Comparison of ENCODE assay signal across 14 cellular contexts in genomic region chr18:11154983-11155759, GRCh38. TPM values are rescaled to one million over a fixed set of nuclear protein-coding genes. Genes with fewer than 3 reads are reported as not detected.
DNase-seq lines count a peak whose midpoint lies in the region; ATAC-seq, FAIRE-seq and TF ChIP-seq lines count a peak whose summit lies in the region.
"Had no signal": no experiment of that assay in that cellular context is flagged by ENCODE, and none has a peak within 500 bp of the region (broad histone marks: within the 10 kb centered on the region; RNA-seq: fewer than 3 reads in every experiment).

No MANE protein-coding gene starts in this region.

- no peaks in the 10 kb centered on the region for H3K9me3 ChIP-seq in right lobe of liver
- no peaks in the 10 kb centered on the region for H3K9me3 ChIP-seq in upper lobe of right lung
- H3K9me3 ChIP-seq in aorta (ENCODE audit: control insufficient read depth, low read length) = no peaks in the 10 kb centered on the region
- H3K9me3 ChIP-seq: SK-N-SH had no signal

- intact Hi-C loops in right lobe of liver (cut with DNase I) = loop anchor here in 1 of 2 donors (10.0 kb wide), 1 partner anchor 300 kb away; no protein-coding TSS in a partner anchor
- intact Hi-C loops in upper lobe of right lung (cut with DNase I) = no loop called here
- intact Hi-C loops in aorta (cut with DNase I) = loop anchor here (2.0 to 10.0 kb wide), 2 partner anchors 302 to 590 kb away; no protein-coding TSS in a partner anchor

- TF ChIP-seq POLR2A in GM12892 (IDR thresholded peaks at IDR 0.05; ENCODE audit: low read depth, low read length) (no peak), right lobe of liver (IDR thresholded peaks at IDR 0.05) (no peak)

- ATAC-seq in right lobe of liver = peak; percentile 54 to 79 (median 68)
- ATAC-seq in upper lobe of right lung = peak; percentile 80
- ATAC-seq in aorta (ENCODE audit: low FRiP score) = no peak
- no peak for ATAC-seq in GM18498 (IDR thresholded peaks at IDR 0.05; ENCODE audit: unreplicated experiment)
- ATAC-seq: T-cell had no signal

- H3K36me3 ChIP-seq in right lobe of liver (no peaks in the 10 kb centered on the region), upper lobe of right lung (no peaks in the 10 kb centered on the region), aorta (ENCODE audit: control insufficient read depth in 1 of 2, insufficient read depth in 2 of 2, low read length in 1 of 2) (no peaks in the 10 kb centered on the region)

- H3K27me3 ChIP-seq in right lobe of liver = no peaks in the 10 kb centered on the region
- H3K27me3 ChIP-seq in upper lobe of right lung = peaks cover 11% of the 10 kb centered on the region
- no peaks in the 10 kb centered on the region for H3K27me3 ChIP-seq in aorta (ENCODE audit: control insufficient read depth in 1 of 2, insufficient read depth in 2 of 2, low read length in 1 of 2)

- peak; percentile 40 for FAIRE-seq in GM12892 (lab: Jason Lieb, UNC)
- FAIRE-seq: H1, RCC 7860 had no signal

- H3K4me1 ChIP-seq in right lobe of liver = peaks cover 0 to 18% (median 0%) of the 10 kb centered on the region in 4 donors
- no peaks in the 10 kb centered on the region for H3K4me1 ChIP-seq in upper lobe of right lung
- no peaks in the 10 kb centered on the region for H3K4me1 ChIP-seq in aorta (ENCODE audit: control insufficient read depth in 1 of 2, insufficient read depth in 2 of 2, low read length in 2 of 2)

- no peak for DNase-seq in GM12892 (ENCODE audit: insufficient read length)
- peak; percentile 30 for DNase-seq in epidermal melanocyte (ENCODE audit: insufficient read length, low spot score)
- peak in 1 of 3 donors; percentile 64 for DNase-seq in right lobe of liver
- DNase-seq in upper lobe of right lung = no peak
- no peak for DNase-seq in stimulated activated naive CD4-positive, alpha-beta T cell (lab: John Stamatoyannopoulos, UW)
- DNase-seq in aorta = no peak
- DNase-seq in GOT3 (lab: John Stamatoyannopoulos, UW) = no peak
- DNase-seq: NCI-H1694, SK-N-SH, T-cell had no signal

- peak overlapping the region in 1 of 3 donors; percentile 40 for H3K27ac ChIP-seq in right lobe of liver
- no peak overlapping the region for H3K27ac ChIP-seq in upper lobe of right lung
- no peak overlapping the region for H3K27ac ChIP-seq in aorta (ENCODE audit: low read depth in 1 of 2, low read length in 2 of 2)
- H3K27ac ChIP-seq: C4-2B had no signal

- 41% methylated on average over 6 of the region's 8 CpGs for WGBS in right lobe of liver (ENCODE audit: insufficient coverage, low coverage, low lambda C conversion rate, missing lambda C conversion rate)
- WGBS in aorta, 2 donors = 47 to 53% methylated on average over 8 of the region's 8 CpGs

- H3K4me3 ChIP-seq in right lobe of liver = no peak overlapping the region
- H3K4me3 ChIP-seq in upper lobe of right lung = no peak overlapping the region
- no peak overlapping the region for H3K4me3 ChIP-seq in aorta (ENCODE audit: low read length in 2 of 2)

- TF ChIP-seq CTCF in right lobe of liver (IDR thresholded peaks at IDR 0.05) = no peak
- TF ChIP-seq CTCF in upper lobe of right lung (IDR thresholded peaks at IDR 0.05) = no peak

RNA-seq across cellular contexts. Expression of gene PIEZO2, which starts 5.8 kb away (rescaled TPM):
- polyA plus RNA-seq in GM12892 (2012; ENCODE audit: missing spikeins) = 28.0 TPM
- 10 to 100 TPM in 3 of 6 experiments, 1 to 10 TPM in 3; 6.6 to 16.9 (median 10.1) TPM for total RNA-seq in right lobe of liver
- total RNA-seq in upper lobe of right lung = 20.4 TPM
- 1 to 10 TPM; 2.3 to 8.8 TPM for total RNA-seq in aorta
- under 1 TPM; 0.50 to 0.90 TPM for polyA plus RNA-seq in aorta
- polyA plus RNA-seq: SK-N-SH had no signal

Comparison
In these comparisons a context has a peak if more than half of its experiments do, and no peak if none do; other contexts are left out.
1. ATAC-seq: peak in right lobe of liver (4 of 4) and upper lobe of right lung (single experiment); none in aorta (single experiment) and GM18498 (single experiment).